ENCODE assay signal across 1 cellular context in genomic region chr5:61162010-61162831, GRCh38.
TF ChIP-seq lines count a peak whose summit lies in the region.

TSS of gene SMIM15 (minus strand) at chr5:61162468. CDS start at chr5:61160171, 2,297 bp downstream.

TF ChIP-seq in K562, 482 proteins besides CTCF, POLR2A, EP300 and RAD21 (continued from another document and continues in another):
- peak; percentile 95 for TF ChIP-seq ZBTB40 (IDR thresholded peaks at IDR 0.05)
- no peak for TF ChIP-seq ZBTB40 (CRISPR knock-in tag; IDR thresholded peaks at IDR 0.05)
- TF ChIP-seq ZNF224 (CRISPR knock-in tag; IDR thresholded peaks at IDR 0.05): no peak
- TF ChIP-seq CHD7 (IDR thresholded peaks at IDR 0.05; ENCODE audit: low read depth, low read length): no peak
- no peak for TF ChIP-seq HOXB6 (CRISPR knock-in tag; IDR thresholded peaks at IDR 0.05; ENCODE audit: borderline replicate concordance)
- TF ChIP-seq ZNF280A (IDR thresholded peaks at IDR 0.05; ENCODE audit: low read depth, partially characterized antibody): no peak
- TF ChIP-seq ZNF143 (CRISPR knock-in tag; IDR thresholded peaks at IDR 0.05): no peak
- no peak for TF ChIP-seq NR4A1 (CRISPR knock-in tag; IDR thresholded peaks at IDR 0.05)
- TF ChIP-seq NR4A1 (tag; IDR thresholded peaks at IDR 0.05): no peak; the same call in 1 of the 2 replicates
- TF ChIP-seq SP2 (IDR thresholded peaks at IDR 0.05; ENCODE audit: extremely low read depth, low read depth, low read length, poor library complexity, severe bottlenecking): no peak
- TF ChIP-seq HES1 (IDR thresholded peaks at IDR 0.05; ENCODE audit: low read depth): no peak
- 0 out of 2 replicates have a peak, but pooled peaks have one; percentile 12 for TF ChIP-seq FOXJ2 (tag; IDR thresholded peaks at IDR 0.05)
- no peak for TF ChIP-seq MCM7 (IDR thresholded peaks at IDR 0.05)
- no peak for TF ChIP-seq ZNF398 (CRISPR knock-in tag; IDR thresholded peaks at IDR 0.05)
- TF ChIP-seq CBFA2T2 (conservative IDR thresholded peaks at IDR 0.05): no peak
- TF ChIP-seq TCF7 (IDR thresholded peaks at IDR 0.05; ENCODE audit: borderline replicate concordance): no peak
- TF ChIP-seq ZBTB1 (CRISPR knock-in tag; IDR thresholded peaks at IDR 0.05; ENCODE audit: borderline replicate concordance, low read depth): no peak; the same call in 1 of the 2 replicates
- TF ChIP-seq ARID3A (IDR thresholded peaks at IDR 0.05; ENCODE audit: borderline replicate concordance, low read depth, low read length): no peak
- no peak for TF ChIP-seq JUNB (CRISPR knock-in tag; conservative IDR thresholded peaks at IDR 0.05)
- no peak for TF ChIP-seq TEAD1 (CRISPR knock-in tag; IDR thresholded peaks at IDR 0.05)
- TF ChIP-seq EWSR1 (IDR thresholded peaks at IDR 0.05; ENCODE audit: borderline replicate concordance, low read depth, partially characterized antibody): no peak
